ENCODE assay signal across 13 cellular contexts in the genomic region with DNA sequence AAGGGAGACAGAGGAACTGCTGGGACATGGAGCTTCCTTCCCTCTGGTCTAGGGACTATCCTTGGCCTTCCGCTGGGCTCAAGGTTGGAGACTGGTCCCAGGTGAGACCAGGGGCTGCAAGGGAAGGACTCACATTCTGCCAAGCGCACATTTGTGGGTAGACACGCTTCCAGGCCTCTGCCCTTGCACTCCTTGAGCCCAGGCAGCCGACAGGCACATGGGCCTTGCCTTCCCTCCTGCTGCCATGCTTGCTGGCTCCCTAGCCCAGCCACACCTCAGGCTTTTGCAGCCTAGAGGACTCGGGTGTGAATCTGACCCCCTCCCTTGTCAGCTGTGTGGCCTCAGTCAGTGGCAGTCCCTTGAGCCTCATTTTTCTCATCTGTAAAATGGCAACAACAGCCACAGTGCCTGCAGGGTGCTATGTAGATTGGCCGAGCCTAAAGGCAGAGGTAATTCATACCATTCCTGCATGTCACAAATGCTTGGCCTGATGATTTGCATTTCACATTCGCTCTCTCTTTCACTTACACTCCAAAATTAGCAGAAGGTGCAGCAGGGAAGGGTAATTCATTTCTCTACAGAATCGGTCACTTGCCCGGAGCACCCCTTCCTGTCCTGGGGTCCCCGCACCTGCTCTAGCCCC. TPM values are rescaled to one million over a fixed set of nuclear protein-coding genes. Genes with fewer than 3 reads are reported as not detected.
A peak's percentile ranks its signal among the peaks of the same experiment; 100 is the strongest.
DNase-seq lines count a peak whose midpoint lies in the region; ATAC-seq, FAIRE-seq and TF ChIP-seq lines count a peak whose summit lies in the region.
"Had no signal": no experiment of that assay in that cellular context is flagged by ENCODE, and none has a peak within 500 bp of the region (broad histone marks: within the 10 kb centered on the region; RNA-seq: fewer than 3 reads in every experiment).

No MANE protein-coding gene starts in this region.

- H2AK5ac ChIP-seq in neuronal stem cell (ENCODE audit: low read depth, low read length), result peak overlapping the region; percentile 53

- H3K4me2 ChIP-seq in OCI-LY7 (ENCODE audit: low read length), result peak overlapping the region; percentile 38; the same call in 1 of the 2 replicates
- no peak overlapping the region for H3K4me2 ChIP-seq in neuronal stem cell (ENCODE audit: insufficient read depth, low read length, poor library complexity, severe bottlenecking)

- no peak overlapping the region for H2BK120ac ChIP-seq in neuronal stem cell (ENCODE audit: low read depth, low read length)

- no peaks in the 10 kb centered on the region for H3K9me3 Mint-ChIP-seq in effector memory CD8-positive, alpha-beta T cell

- WGBS in neuronal stem cell (ENCODE audit: extremely low coverage in 2 of 2, insufficient read length in 2 of 2, insufficient replicate concordance in 1 of 2), 2 donors, result no CpG with 5 or more reads among the region's 10 CpGs

- ATAC-seq in GM19463 (IDR thresholded peaks at IDR 0.05; ENCODE audit: unreplicated experiment), result peak; percentile 54
- ATAC-seq in effector memory CD8-positive, alpha-beta T cell (replicated peaks), result no peak

- no peak overlapping the region for H3K23ac ChIP-seq in neuronal stem cell (ENCODE audit: low read depth, low read length, poor library complexity)

- H2BK12ac ChIP-seq in neuronal stem cell (ENCODE audit: low read length), result peak overlapping the region; percentile 75

- H4K91ac ChIP-seq in neuronal stem cell (ENCODE audit: low read depth, low read length, poor library complexity), result no peak overlapping the region

- POLR2A ChIA-PET in OCI-LY7 (lab: Charles Lee), result no interaction called here

- no TSS peak for BruUV-seq in OCI-LY7 (replicated peaks; lab: Mats Ljungman, UMichigan)

- peaks cover 4% of the 10 kb centered on the region for H3K36me3 Mint-ChIP-seq in effector memory CD8-positive, alpha-beta T cell (ENCODE audit: insufficient read depth)

- H2AFZ ChIP-seq in OCI-LY7 (ENCODE audit: low read length) (no peak overlapping the region), neuronal stem cell (ENCODE audit: low read length) (no peak overlapping the region)

- H3K9me2 ChIP-seq in OCI-LY7 (ENCODE audit: insufficient read depth, low read length), result no peaks in the 10 kb centered on the region

- H3K9ac ChIP-seq in neuronal stem cell (ENCODE audit: low read depth, low read length, poor library complexity), result no peak overlapping the region

- H3K27me3 ChIP-seq in neuronal stem cell (ENCODE audit: control insufficient read depth in 3 of 3, insufficient read depth in 3 of 3, low read depth in 1 of 3, low read length in 3 of 3), result peaks cover 0 to 29% (median 2%) of the 10 kb centered on the region in 3 experiments

- H3K79me1 ChIP-seq in neuronal stem cell (ENCODE audit: low read depth, low read length), result no peaks in the 10 kb centered on the region

- peak; percentile 56 for FAIRE-seq in GM12891 (lab: Jason Lieb, UNC)

- no peaks in the 10 kb centered on the region for H3K4me1 Mint-ChIP-seq in effector memory CD8-positive, alpha-beta T cell (ENCODE audit: low read depth in 2 of 2)

- H3K18ac ChIP-seq in neuronal stem cell (ENCODE audit: low read length), result peak overlapping the region; percentile 38

- H3K4me3 ChIP-seq in OCI-LY7 (ENCODE audit: low read depth, low read length, poor library complexity, severe bottlenecking), result no peak overlapping the region
- no peak overlapping the region for H3K4me3 ChIP-seq in neuronal stem cell (ENCODE audit: low read length in 2 of 2)

- CTCF ChIA-PET in OCI-LY7 (lab: Charles Lee; ENCODE audit: unreplicated experiment), result no interaction called here

- TF ChIP-seq POLR2A in GM12891 (IDR thresholded peaks at IDR 0.05; ENCODE audit: low read depth, low read length), result no peak

- no peak overlapping the region for H4K8ac ChIP-seq in neuronal stem cell (ENCODE audit: low read depth, low read length)

- no peak overlapping the region for H3K4ac ChIP-seq in neuronal stem cell (ENCODE audit: low read length)

- peaks cover 39 to 97% of the 10 kb centered on the region in 2 donors for H3K27me3 Mint-ChIP-seq in effector memory CD8-positive, alpha-beta T cell

- no peak for TF ChIP-seq CTCF in OCI-LY7 (conservative IDR thresholded peaks at IDR 0.05; ENCODE audit: low read length)

- no peak overlapping the region for H3K27ac Mint-ChIP-seq in effector memory CD8-positive, alpha-beta T cell

- H2BK15ac ChIP-seq in neuronal stem cell (ENCODE audit: low read length), result no peak overlapping the region

- peaks cover 20% of the 10 kb centered on the region for H3K4me1 ChIP-seq in OCI-LY7 (ENCODE audit: insufficient read depth, low read length, poor library complexity, severe bottlenecking)
- peaks cover 2 to 14% of the 10 kb centered on the region in 2 donors for H3K4me1 ChIP-seq in neuronal stem cell (ENCODE audit: control insufficient read depth in 2 of 2, insufficient read depth in 1 of 2, low read depth in 1 of 2, low read length in 2 of 2)

- intact Hi-C loops in OCI-LY7 (cut with micrococcal nuclease; ENCODE audit: unreplicated experiment), result no loop called here

- no peak overlapping the region for H3K27ac ChIP-seq in OCI-LY7 (ENCODE audit: low read depth, low read length, poor library complexity, severe bottlenecking)
- no peak overlapping the region for H3K27ac ChIP-seq in neuronal stem cell (replicated peaks; ENCODE audit: low read length)

- no peak for DNase-seq in GM12891 (ENCODE audit: insufficient read length, low spot score)
- DNase-seq in OCI-LY7 (ENCODE audit: low spot score), result no peak
- no peak for DNase-seq in neuronal stem cell (ENCODE audit: low spot score)
- no peak for DNase-seq in NCI-H82 treated with DMSO at 0.1 percent for 48 hours (lab: John Stamatoyannopoulos, UW; ENCODE audit: unreplicated experiment)
- no peak for DNase-seq in effector memory CD8-positive, alpha-beta T cell
- no peak for DNase-seq in occipital lobe (lab: John Stamatoyannopoulos, UW)
- DNase-seq: C1 segment of cervical spinal cord, DMS153, H7, NCI-H187 treated with DMSO at 0.1 percent for 48 hours, NCI-H510A, SIG-M5 had no signal

- H4K20me1 ChIP-seq in OCI-LY7 (ENCODE audit: insufficient read depth, low read length), result no peaks in the 10 kb centered on the region

- no peak overlapping the region for H2BK5ac ChIP-seq in neuronal stem cell (ENCODE audit: low read length)

- H3K79me2 ChIP-seq in OCI-LY7 (ENCODE audit: insufficient read depth, low read depth, low read length), result no peaks in the 10 kb centered on the region

- H3K36me3 ChIP-seq in OCI-LY7 (ENCODE audit: insufficient read depth, low read length) (no peaks in the 10 kb centered on the region), neuronal stem cell (replicated peaks in 1 of 2; ENCODE audit: control insufficient read depth in 2 of 2, insufficient read depth in 2 of 2, low read length in 2 of 2) (no peaks in the 10 kb centered on the region)

- no peak overlapping the region for H3K14ac ChIP-seq in neuronal stem cell (ENCODE audit: low read length)

- no peak overlapping the region for H3K4me3 Mint-ChIP-seq in effector memory CD8-positive, alpha-beta T cell

- no peaks in the 10 kb centered on the region for H3K9me3 ChIP-seq in OCI-LY7 (ENCODE audit: low read length)
- no peaks in the 10 kb centered on the region for H3K9me3 ChIP-seq in neuronal stem cell (replicated peaks in 1 of 2; ENCODE audit: control insufficient read depth in 2 of 2, insufficient read depth in 1 of 2, low read depth in 1 of 2, low read length in 2 of 2)

TF ChIP-seq in GM12891, 5 proteins besides CTCF, POLR2A, EP300 and RAD21:
- TF ChIP-seq PAX5 (IDR thresholded peaks at IDR 0.05; ENCODE audit: insufficient read depth, low read length, severe bottlenecking) (no peak), POU2F2 (IDR thresholded peaks at IDR 0.05; ENCODE audit: low read depth, low read length) (no peak), TAF1 (IDR thresholded peaks at IDR 0.05; ENCODE audit: low read depth, low read length) (no peak), POLR2AphosphoS5 (IDR thresholded peaks at IDR 0.05; ENCODE audit: low read depth, low read length) (no peak), SPI1 (IDR thresholded peaks at IDR 0.05; ENCODE audit: low read depth, low read length) (no peak)

RNA-seq across cellular contexts. Expression of a gene that starts 57.6 kb away (rescaled TPM):
- 5.6 TPM for polyA plus RNA-seq in GM12891 (2012; ENCODE audit: low read depth, missing spikeins)
- total RNA-seq in OCI-LY7 (2014; rRNA removed; shearing (Covaris generic)), result 2.3 and 5.8 TPM in 2 replicates
- total RNA-seq in OCI-LY7 (2022) (11.5 and 14.3 TPM in 2 replicates), occipital lobe (17.5 TPM)
- 36.8 TPM for polyA plus RNA-seq in neuronal stem cell (2013, experiment 1 of 2)
- 36.7 TPM for polyA plus RNA-seq in neuronal stem cell (2013, experiment 2 of 2)
